19 cellular contexts compared by ENCODE assay signal in the genomic region with DNA sequence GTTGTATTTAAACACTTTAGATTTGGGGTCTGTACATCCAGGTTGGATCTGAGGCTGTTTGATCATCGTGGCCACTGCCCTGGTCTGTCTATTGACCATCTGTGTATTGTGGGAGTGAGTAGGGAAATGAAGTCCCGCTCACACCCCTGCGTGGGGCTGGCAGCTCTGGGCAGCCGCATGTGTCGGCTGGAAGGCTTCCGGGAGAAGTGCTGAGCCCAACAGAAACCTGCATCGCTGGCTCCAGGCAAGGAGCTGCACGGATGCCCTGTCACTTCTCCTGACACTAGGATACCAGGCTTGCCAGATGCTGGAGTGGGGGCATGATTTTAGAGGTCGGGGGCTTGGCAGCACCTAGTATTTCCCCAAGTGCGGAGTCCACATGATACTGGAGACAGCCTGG.
"Had no signal": no experiment of that assay in that cellular context is flagged by ENCODE, and none has a peak within 500 bp of the region (broad histone marks: within the 10 kb centered on the region; RNA-seq: fewer than 3 reads in every experiment).

No MANE protein-coding gene starts in this region.

- DNase-seq: effector CD4-positive, alpha-beta T cell; head of caudate nucleus; left ventricle myocardium superior; lower lobe of right lung; naive thymus-derived CD8-positive, alpha-beta T cell; nephron progenitor cell; occipital lobe; ovary; retina; right lobe of liver; small intestine; stimulated activated CD4-positive, alpha-beta T cell treated with anti-CD3 and anti-CD28 coated beads, Interleukin-15, amount 100 ng/mL, for 24 hours; stimulated activated CD4-positive, alpha-beta T cell treated with anti-CD3 and anti-CD28 coated beads, Interleukin-2, amount 100 ng/mL, for 48 hours; stimulated activated naive B cell treated with anti-CD40 and anti-IgM and Interleukin-4, amounts not matched to agents 10 μg/mL and 1 μg/mL and 100 μg/mL, for 72 hours; thyroid gland; trophoblast cell had no signal

- H3K27ac ChIP-seq: lower lobe of right lung, ovary, right lobe of liver, suprapubic skin, thyroid gland, vagina had no signal

- H3K4me1 ChIP-seq: lower lobe of right lung, right lobe of liver, thyroid gland, vagina had no signal

- H3K9me3 ChIP-seq: lower lobe of right lung, right lobe of liver, suprapubic skin, thyroid gland, vagina had no signal

- H3K4me3 ChIP-seq: dorsolateral prefrontal cortex, lower lobe of right lung, ovary, right lobe of liver, suprapubic skin, thyroid gland, vagina had no signal

- ATAC-seq: left ventricle myocardium superior; lower lobe of right lung; naive thymus-derived CD8-positive, alpha-beta T cell; stimulated activated naive B cell treated with anti-CD40 and anti-IgM and Interleukin-4, amounts not matched to agents 10 μg/mL and 1 μg/mL and 100 μg/mL, for 72 hours had no signal

- H3K36me3 ChIP-seq: lower lobe of right lung, ovary, suprapubic skin, thyroid gland, vagina had no signal

- H3K27me3 ChIP-seq: ovary, right lobe of liver, thyroid gland, vagina had no signal
